ENCODE assay signal across 3 cellular contexts in the genomic region with DNA sequence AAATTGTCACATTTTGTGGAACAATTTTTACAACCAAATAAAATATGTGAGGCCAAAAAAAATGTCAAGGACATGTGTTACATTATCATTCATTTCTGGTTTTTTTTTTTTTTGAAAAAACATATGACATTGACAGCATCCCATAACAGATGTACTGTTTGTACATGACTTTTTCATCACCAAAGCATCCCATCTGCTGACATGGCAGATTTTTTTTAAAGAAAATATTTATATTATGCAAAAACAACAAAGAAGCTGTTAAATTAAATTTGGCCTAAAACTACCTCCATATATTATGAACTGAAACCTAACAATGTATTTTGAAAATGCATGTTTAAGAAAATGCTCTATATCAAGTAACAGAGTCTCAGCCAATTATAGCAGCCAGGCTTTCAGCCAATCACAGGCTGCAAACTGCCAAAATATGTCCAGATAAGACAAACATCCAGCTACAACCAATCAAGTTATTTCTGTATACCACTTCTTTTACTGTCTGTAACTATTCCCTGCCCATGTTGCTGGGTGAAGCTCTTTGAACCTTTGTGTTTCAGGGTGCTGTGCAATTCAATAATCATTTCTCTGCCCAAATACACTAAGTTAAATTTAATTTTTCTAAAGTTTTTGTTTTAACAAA.
TF ChIP-seq lines count a peak whose summit lies in the region.

No MANE protein-coding gene starts in this region.

TF ChIP-seq in HepG2, 621 proteins besides CTCF, POLR2A, EP300 and RAD21:
- TF ChIP-seq, protein P1, sequence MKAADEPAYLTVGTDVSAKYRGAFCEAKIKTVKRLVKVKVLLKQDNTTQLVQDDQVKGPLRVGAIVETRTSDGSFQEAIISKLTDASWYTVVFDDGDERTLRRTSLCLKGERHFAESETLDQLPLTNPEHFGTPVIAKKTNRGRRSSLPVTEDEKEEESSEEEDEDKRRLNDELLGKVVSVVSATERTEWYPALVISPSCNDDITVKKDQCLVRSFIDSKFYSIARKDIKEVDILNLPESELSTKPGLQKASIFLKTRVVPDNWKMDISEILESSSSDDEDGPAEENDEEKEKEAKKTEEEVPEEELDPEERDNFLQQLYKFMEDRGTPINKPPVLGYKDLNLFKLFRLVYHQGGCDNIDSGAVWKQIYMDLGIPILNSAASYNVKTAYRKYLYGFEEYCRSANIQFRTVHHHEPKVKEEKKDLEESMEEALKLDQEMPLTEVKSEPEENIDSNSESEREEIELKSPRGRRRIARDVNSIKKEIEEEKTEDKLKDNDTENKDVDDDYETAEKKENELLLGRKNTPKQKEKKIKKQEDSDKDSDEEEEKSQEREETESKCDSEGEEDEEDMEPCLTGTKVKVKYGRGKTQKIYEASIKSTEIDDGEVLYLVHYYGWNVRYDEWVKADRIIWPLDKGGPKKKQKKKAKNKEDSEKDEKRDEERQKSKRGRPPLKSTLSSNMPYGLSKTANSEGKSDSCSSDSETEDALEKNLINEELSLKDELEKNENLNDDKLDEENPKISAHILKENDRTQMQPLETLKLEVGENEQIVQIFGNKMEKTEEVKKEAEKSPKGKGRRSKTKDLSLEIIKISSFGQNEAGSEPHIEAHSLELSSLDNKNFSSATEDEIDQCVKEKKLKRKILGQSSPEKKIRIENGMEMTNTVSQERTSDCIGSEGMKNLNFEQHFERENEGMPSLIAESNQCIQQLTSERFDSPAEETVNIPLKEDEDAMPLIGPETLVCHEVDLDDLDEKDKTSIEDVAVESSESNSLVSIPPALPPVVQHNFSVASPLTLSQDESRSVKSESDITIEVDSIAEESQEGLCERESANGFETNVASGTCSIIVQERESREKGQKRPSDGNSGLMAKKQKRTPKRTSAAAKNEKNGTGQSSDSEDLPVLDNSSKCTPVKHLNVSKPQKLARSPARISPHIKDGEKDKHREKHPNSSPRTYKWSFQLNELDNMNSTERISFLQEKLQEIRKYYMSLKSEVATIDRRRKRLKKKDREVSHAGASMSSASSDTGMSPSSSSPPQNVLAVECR (CRISPR knock-in tag; IDR thresholded peaks at IDR 0.05; ENCODE audit: borderline replicate concordance): no peak
- no peak for TF ChIP-seq HNRNPLL (IDR thresholded peaks at IDR 0.05; ENCODE audit: low read depth, low read length, poor library complexity, severe bottlenecking)
- TF ChIP-seq MAFF (IDR thresholded peaks at IDR 0.05; ENCODE audit: low read depth, low read length): peak; percentile 85
- TF ChIP-seq FOXK1 (CRISPR knock-in tag; IDR thresholded peaks at IDR 0.05; ENCODE audit: borderline replicate concordance, low read depth): no peak
- TF ChIP-seq MAFK (conservative IDR thresholded peaks at IDR 0.05 in 1 of 2, IDR thresholded peaks at IDR 0.05 in 1 of 2; ENCODE audit: low read length in 2 of 2): peak; percentile 65 to 88
- TF ChIP-seq ZNF737 (CRISPR knock-in tag; IDR thresholded peaks at IDR 0.05; ENCODE audit: borderline replicate concordance): no peak
- no peak for TF ChIP-seq SATB2 (CRISPR knock-in tag; IDR thresholded peaks at IDR 0.05)
- no peak for TF ChIP-seq PPARG (CRISPR knock-in tag; conservative IDR thresholded peaks at IDR 0.05)
- no peak for TF ChIP-seq DR1 (CRISPR knock-in tag; IDR thresholded peaks at IDR 0.05)

TF ChIP-seq in IMR-90, 13 proteins besides CTCF, POLR2A, EP300 and RAD21:
- TF ChIP-seq CEBPB (IDR thresholded peaks at IDR 0.05; ENCODE audit: low read depth, low read length): no peak
- TF ChIP-seq BHLHE40 (IDR thresholded peaks at IDR 0.05; ENCODE audit: low read depth, low read length): no peak
- TF ChIP-seq MAFK (IDR thresholded peaks at IDR 0.05; ENCODE audit: low read depth, low read length): peak; percentile 88
- TF ChIP-seq, protein P2, sequence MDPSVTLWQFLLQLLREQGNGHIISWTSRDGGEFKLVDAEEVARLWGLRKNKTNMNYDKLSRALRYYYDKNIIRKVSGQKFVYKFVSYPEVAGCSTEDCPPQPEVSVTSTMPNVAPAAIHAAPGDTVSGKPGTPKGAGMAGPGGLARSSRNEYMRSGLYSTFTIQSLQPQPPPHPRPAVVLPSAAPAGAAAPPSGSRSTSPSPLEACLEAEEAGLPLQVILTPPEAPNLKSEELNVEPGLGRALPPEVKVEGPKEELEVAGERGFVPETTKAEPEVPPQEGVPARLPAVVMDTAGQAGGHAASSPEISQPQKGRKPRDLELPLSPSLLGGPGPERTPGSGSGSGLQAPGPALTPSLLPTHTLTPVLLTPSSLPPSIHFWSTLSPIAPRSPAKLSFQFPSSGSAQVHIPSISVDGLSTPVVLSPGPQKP (IDR thresholded peaks at IDR 0.05; ENCODE audit: borderline replicate concordance, low read depth, low read length): no peak

TF ChIP-seq in K562, 482 proteins besides CTCF, POLR2A, EP300 and RAD21:
- TF ChIP-seq NR2F6 (CRISPR knock-in tag; IDR thresholded peaks at IDR 0.05) (no peak), ZBTB40 (IDR thresholded peaks at IDR 0.05) (no peak), ZBTB40 (CRISPR knock-in tag; IDR thresholded peaks at IDR 0.05) (no peak), MAFK (IDR thresholded peaks at IDR 0.05; ENCODE audit: low read length) (peak; percentile 83), RNF2 (IDR thresholded peaks at IDR 0.05) (no peak), MAFG (tag; conservative IDR thresholded peaks at IDR 0.05) (peak; percentile 56), HNRNPL (IDR thresholded peaks at IDR 0.05; ENCODE audit: low read depth, low read length) (no peak), NR3C1 (CRISPR knock-in tag; IDR thresholded peaks at IDR 0.05) (no peak), MAFF (IDR thresholded peaks at IDR 0.05; ENCODE audit: low read length) (peak; percentile 77), ZNF316 (IDR thresholded peaks at IDR 0.05) (peak; percentile 68), ZKSCAN3 (CRISPR knock-in tag; IDR thresholded peaks at IDR 0.05) (no peak), NR1H2 (CRISPR knock-in tag; IDR thresholded peaks at IDR 0.05) (no peak), CHCHD3 (CRISPR knock-in tag; IDR thresholded peaks at IDR 0.05) (no peak), ZNF384 (IDR thresholded peaks at IDR 0.05; ENCODE audit: low read depth, low read length) (no peak), PPARD (CRISPR knock-in tag; IDR thresholded peaks at IDR 0.05) (no peak), HMGN3 (IDR thresholded peaks at IDR 0.05; ENCODE audit: borderline replicate concordance, extremely low read depth, insufficient read length, low read depth, low read length) (no peak), C11orf30 (IDR thresholded peaks at IDR 0.05; ENCODE audit: low read depth) (peak; percentile 28; the same call in 1 of the 2 replicates), HDAC8 (tag; IDR thresholded peaks at IDR 0.05) (no peak), SETDB1 (IDR thresholded peaks at IDR 0.05; ENCODE audit: low read length) (no peak), ZNF121 (CRISPR knock-in tag; conservative IDR thresholded peaks at IDR 0.05) (no peak), ZNF253 (CRISPR knock-in tag; conservative IDR thresholded peaks at IDR 0.05) (no peak), SMC3 (conservative IDR thresholded peaks at IDR 0.05; ENCODE audit: insufficient read depth, low read depth, low read length) (no peak), FOXK2 (conservative IDR thresholded peaks at IDR 0.05 in 1 of 2, IDR thresholded peaks at IDR 0.05 in 1 of 2; ENCODE audit: low read depth in 2 of 2) (no peak)
- TF ChIP-seq, protein P3, sequence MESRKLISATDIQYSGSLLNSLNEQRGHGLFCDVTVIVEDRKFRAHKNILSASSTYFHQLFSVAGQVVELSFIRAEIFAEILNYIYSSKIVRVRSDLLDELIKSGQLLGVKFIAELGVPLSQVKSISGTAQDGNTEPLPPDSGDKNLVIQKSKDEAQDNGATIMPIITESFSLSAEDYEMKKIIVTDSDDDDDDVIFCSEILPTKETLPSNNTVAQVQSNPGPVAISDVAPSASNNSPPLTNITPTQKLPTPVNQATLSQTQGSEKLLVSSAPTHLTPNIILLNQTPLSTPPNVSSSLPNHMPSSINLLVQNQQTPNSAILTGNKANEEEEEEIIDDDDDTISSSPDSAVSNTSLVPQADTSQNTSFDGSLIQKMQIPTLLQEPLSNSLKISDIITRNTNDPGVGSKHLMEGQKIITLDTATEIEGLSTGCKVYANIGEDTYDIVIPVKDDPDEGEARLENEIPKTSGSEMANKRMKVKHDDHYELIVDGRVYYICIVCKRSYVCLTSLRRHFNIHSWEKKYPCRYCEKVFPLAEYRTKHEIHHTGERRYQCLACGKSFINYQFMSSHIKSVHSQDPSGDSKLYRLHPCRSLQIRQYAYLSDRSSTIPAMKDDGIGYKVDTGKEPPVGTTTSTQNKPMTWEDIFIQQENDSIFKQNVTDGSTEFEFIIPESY (CRISPR knock-in tag; IDR thresholded peaks at IDR 0.05): no peak
- TF ChIP-seq, protein P4, sequence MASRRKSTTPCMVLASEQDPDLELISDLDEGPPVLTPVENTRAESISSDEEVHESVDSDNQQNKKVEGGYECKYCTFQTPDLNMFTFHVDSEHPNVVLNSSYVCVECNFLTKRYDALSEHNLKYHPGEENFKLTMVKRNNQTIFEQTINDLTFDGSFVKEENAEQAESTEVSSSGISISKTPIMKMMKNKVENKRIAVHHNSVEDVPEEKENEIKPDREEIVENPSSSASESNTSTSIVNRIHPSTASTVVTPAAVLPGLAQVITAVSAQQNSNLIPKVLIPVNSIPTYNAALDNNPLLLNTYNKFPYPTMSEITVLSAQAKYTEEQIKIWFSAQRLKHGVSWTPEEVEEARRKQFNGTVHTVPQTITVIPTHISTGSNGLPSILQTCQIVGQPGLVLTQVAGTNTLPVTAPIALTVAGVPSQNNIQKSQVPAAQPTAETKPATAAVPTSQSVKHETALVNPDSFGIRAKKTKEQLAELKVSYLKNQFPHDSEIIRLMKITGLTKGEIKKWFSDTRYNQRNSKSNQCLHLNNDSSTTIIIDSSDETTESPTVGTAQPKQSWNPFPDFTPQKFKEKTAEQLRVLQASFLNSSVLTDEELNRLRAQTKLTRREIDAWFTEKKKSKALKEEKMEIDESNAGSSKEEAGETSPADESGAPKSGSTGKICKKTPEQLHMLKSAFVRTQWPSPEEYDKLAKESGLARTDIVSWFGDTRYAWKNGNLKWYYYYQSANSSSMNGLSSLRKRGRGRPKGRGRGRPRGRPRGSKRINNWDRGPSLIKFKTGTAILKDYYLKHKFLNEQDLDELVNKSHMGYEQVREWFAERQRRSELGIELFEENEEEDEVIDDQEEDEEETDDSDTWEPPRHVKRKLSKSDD (conservative IDR thresholded peaks at IDR 0.05; ENCODE audit: low read length): no peak
TF ChIP-seq in K562: peak in this region for 5.
